8 cellular contexts compared by ENCODE assay signal in the genomic region with DNA sequence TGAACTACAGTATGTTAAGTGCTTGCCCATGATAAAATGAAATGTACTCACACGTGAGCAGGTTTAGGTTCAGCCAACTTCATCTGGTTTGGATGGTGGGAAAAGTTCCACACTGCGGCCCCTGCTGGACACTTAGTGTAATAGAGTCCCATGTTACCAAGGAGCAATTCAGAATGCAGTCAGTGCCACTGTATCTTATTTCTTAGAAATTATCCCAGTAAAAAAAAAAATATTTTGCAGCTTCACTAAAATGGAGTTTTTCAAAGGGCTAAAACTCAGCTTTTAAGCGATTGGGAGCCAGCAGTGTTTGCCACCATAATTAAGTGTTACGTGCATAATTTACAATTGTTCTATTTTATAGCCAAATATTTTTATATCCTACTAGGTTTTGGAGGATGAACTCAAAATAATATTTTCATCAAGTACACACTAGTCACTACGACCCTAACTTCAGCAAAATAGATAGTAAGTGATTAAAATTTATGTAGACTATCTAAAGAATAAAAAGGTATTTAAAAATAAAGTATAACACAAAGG.
A peak's percentile ranks its signal among the peaks of the same experiment; 100 is the strongest.
DNase-seq lines count a peak whose midpoint lies in the region; ATAC-seq and TF ChIP-seq lines count a peak whose summit lies in the region.

No MANE protein-coding gene starts in this region.

- H3K9ac ChIP-seq in neural cell (ENCODE audit: low read length) = no peak overlapping the region

- CTCF ChIA-PET in activated CD8-positive, alpha-beta T cell treated with anti-CD3 and anti-CD28 coated beads, Interleukin-2, amount 10 ng/mL, durations not matched to agents 7 days and 5 days (lab: Charles Lee) = interaction anchor here (0.6 to 1.4 kb wide), 4 partner anchors 465 to 635 kb away, joined by 3 to 5 read pairs (median 4); no protein-coding TSS in a partner anchor

- POLR2A ChIA-PET in activated CD8-positive, alpha-beta T cell treated with anti-CD3 and anti-CD28 coated beads, Interleukin-2, amount 10 ng/mL, durations not matched to agents 7 days and 5 days (lab: Charles Lee) = no interaction called here

- H3K36me3 ChIP-seq in neural cell (ENCODE audit: insufficient read depth, low read length) (no peaks in the 10 kb centered on the region), aorta (ENCODE audit: control insufficient read depth in 1 of 2, insufficient read depth in 2 of 2, low read length in 1 of 2) (no peaks in the 10 kb centered on the region)

- H3K4me1 Mint-ChIP-seq in activated CD8-positive, alpha-beta T cell treated with anti-CD3 and anti-CD28 coated beads, Interleukin-2, amount 10 ng/mL, durations not matched to agents 7 days and 5 days (ENCODE audit: low read depth) = no peaks in the 10 kb centered on the region

- no peaks in the 10 kb centered on the region for H3K9me3 ChIP-seq in neural cell (ENCODE audit: low read length)
- H3K9me3 ChIP-seq in aorta (ENCODE audit: control insufficient read depth, low read length) = no peaks in the 10 kb centered on the region

- no peaks in the 10 kb centered on the region for H4K20me1 ChIP-seq in neural cell (ENCODE audit: insufficient read depth)

- no peak overlapping the region for H3K4me3 ChIP-seq in neural cell (ENCODE audit: low read length)
- H3K4me3 ChIP-seq in aorta (ENCODE audit: low read length in 2 of 2) = no peak overlapping the region

- H3K9me3 Mint-ChIP-seq in activated CD8-positive, alpha-beta T cell treated with anti-CD3 and anti-CD28 coated beads, Interleukin-2, amount 10 ng/mL, durations not matched to agents 7 days and 5 days (ENCODE audit: insufficient read depth) = no peaks in the 10 kb centered on the region

- H3K27me3 ChIP-seq in neural cell (ENCODE audit: insufficient read depth, low read depth, low read length) = no peaks in the 10 kb centered on the region
- no peaks in the 10 kb centered on the region for H3K27me3 ChIP-seq in aorta (ENCODE audit: control insufficient read depth in 1 of 2, insufficient read depth in 2 of 2, low read length in 1 of 2)

- peak; percentile 71 for DNase-seq in CD1c-positive myeloid dendritic cell (ENCODE audit: extremely low spot score)
- DNase-seq in NCI-H2227 treated with DMSO at 0.1 percent for 48 hours (lab: John Stamatoyannopoulos, UW) = peak; percentile 30
- peak; percentile 55 for DNase-seq in activated CD8-positive, alpha-beta T cell treated with anti-CD3 and anti-CD28 coated beads, Interleukin-2, amount 10 ng/mL, durations not matched to agents 7 days and 5 days
- DNase-seq in fibroblast of peridontal ligament (ENCODE audit: extremely low read depth) = peak; percentile 80
- DNase-seq in aorta = peak; percentile 58 to 83

- TF ChIP-seq RAD21 in neural cell (conservative IDR thresholded peaks at IDR 0.05) = peak; percentile 39

- peaks cover 3% of the 10 kb centered on the region for H3F3A ChIP-seq in neural cell (ENCODE audit: insufficient read depth, low read length, poor library complexity, severe bottlenecking)

- H3K27ac Mint-ChIP-seq in activated CD8-positive, alpha-beta T cell treated with anti-CD3 and anti-CD28 coated beads, Interleukin-2, amount 10 ng/mL, durations not matched to agents 7 days and 5 days = no peak overlapping the region

- TF ChIP-seq EP300 in neural cell (conservative IDR thresholded peaks at IDR 0.05; ENCODE audit: poor library complexity, severe bottlenecking) = no peak

- no peak overlapping the region for H3K4me2 ChIP-seq in neural cell (ENCODE audit: low read length)

- no peaks in the 10 kb centered on the region for H3K79me2 ChIP-seq in neural cell (replicated peaks; ENCODE audit: insufficient read depth, low read length)

- no peaks in the 10 kb centered on the region for H3K36me3 Mint-ChIP-seq in activated CD8-positive, alpha-beta T cell treated with anti-CD3 and anti-CD28 coated beads, Interleukin-2, amount 10 ng/mL, durations not matched to agents 7 days and 5 days (ENCODE audit: low read depth)

- no peak overlapping the region for H3K4me3 Mint-ChIP-seq in activated CD8-positive, alpha-beta T cell treated with anti-CD3 and anti-CD28 coated beads, Interleukin-2, amount 10 ng/mL, durations not matched to agents 7 days and 5 days

- H3K27me3 Mint-ChIP-seq in activated CD8-positive, alpha-beta T cell treated with anti-CD3 and anti-CD28 coated beads, Interleukin-2, amount 10 ng/mL, durations not matched to agents 7 days and 5 days (ENCODE audit: low read depth) = no peaks in the 10 kb centered on the region

- peak; percentile 55 for TF ChIP-seq CTCF in neural cell (IDR thresholded peaks at IDR 0.05; ENCODE audit: poor library complexity, severe bottlenecking)

- no peaks in the 10 kb centered on the region for H3K4me1 ChIP-seq in aorta (ENCODE audit: control insufficient read depth in 1 of 2, insufficient read depth in 2 of 2, low read length in 2 of 2)

- intact Hi-C loops in aorta (cut with DNase I) = loop anchor here (5.0 to 10.0 kb wide), 5 partner anchors 466 to 831 kb away; no protein-coding TSS in a partner anchor

- ATAC-seq in GM18861 (IDR thresholded peaks at IDR 0.05; ENCODE audit: unreplicated experiment) (peak; percentile 90), HG02981 (IDR thresholded peaks at IDR 0.05; ENCODE audit: unreplicated experiment) (peak; percentile 92), aorta (ENCODE audit: low FRiP score) (peak; percentile 86)
- ATAC-seq in activated CD8-positive, alpha-beta T cell treated with anti-CD3 and anti-CD28 coated beads, Interleukin-2, amount 10 ng/mL, durations not matched to agents 7 days and 5 days = peak; percentile 61

- WGBS in aorta, 2 donors = 21 to 26% methylated on average over 5 of the region's 5 CpGs

- no peaks in the 10 kb centered on the region for H3K9me2 ChIP-seq in neural cell (ENCODE audit: insufficient read depth, low read length)

- H3K27ac ChIP-seq in neural cell (ENCODE audit: low read length) = no peak overlapping the region
- no peak overlapping the region for H3K27ac ChIP-seq in aorta (ENCODE audit: low read depth in 1 of 2, low read length in 2 of 2)

- H2AFZ ChIP-seq in neural cell (ENCODE audit: low read depth, low read length) = no peak overlapping the region

TF ChIP-seq in neural cell, 6 proteins besides CTCF, POLR2A, EP300 and RAD21:
- TF ChIP-seq SMC3 (conservative IDR thresholded peaks at IDR 0.05; ENCODE audit: poor library complexity) (peak; percentile 63), EZH2 (IDR thresholded peaks at IDR 0.05; ENCODE audit: borderline replicate concordance, insufficient read depth, low read length, poor library complexity, severe bottlenecking) (no peak), MXI1 (conservative IDR thresholded peaks at IDR 0.05; ENCODE audit: poor library complexity, severe bottlenecking) (no peak), POLR2AphosphoS5 (IDR thresholded peaks at IDR 0.05) (no peak)
- TF ChIP-seq, protein P1, sequence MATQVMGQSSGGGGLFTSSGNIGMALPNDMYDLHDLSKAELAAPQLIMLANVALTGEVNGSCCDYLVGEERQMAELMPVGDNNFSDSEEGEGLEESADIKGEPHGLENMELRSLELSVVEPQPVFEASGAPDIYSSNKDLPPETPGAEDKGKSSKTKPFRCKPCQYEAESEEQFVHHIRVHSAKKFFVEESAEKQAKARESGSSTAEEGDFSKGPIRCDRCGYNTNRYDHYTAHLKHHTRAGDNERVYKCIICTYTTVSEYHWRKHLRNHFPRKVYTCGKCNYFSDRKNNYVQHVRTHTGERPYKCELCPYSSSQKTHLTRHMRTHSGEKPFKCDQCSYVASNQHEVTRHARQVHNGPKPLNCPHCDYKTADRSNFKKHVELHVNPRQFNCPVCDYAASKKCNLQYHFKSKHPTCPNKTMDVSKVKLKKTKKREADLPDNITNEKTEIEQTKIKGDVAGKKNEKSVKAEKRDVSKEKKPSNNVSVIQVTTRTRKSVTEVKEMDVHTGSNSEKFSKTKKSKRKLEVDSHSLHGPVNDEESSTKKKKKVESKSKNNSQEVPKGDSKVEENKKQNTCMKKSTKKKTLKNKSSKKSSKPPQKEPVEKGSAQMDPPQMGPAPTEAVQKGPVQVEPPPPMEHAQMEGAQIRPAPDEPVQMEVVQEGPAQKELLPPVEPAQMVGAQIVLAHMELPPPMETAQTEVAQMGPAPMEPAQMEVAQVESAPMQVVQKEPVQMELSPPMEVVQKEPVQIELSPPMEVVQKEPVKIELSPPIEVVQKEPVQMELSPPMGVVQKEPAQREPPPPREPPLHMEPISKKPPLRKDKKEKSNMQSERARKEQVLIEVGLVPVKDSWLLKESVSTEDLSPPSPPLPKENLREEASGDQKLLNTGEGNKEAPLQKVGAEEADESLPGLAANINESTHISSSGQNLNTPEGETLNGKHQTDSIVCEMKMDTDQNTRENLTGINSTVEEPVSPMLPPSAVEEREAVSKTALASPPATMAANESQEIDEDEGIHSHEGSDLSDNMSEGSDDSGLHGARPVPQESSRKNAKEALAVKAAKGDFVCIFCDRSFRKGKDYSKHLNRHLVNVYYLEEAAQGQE (IDR thresholded peaks at IDR 0.05; ENCODE audit: borderline replicate concordance) = no peak
TF ChIP-seq in neural cell: peak in this region for 1.

Comparison
In these comparisons a context has a peak if more than half of its experiments do, and no peak if none do; other contexts are left out.
1. DNase-seq: peak in every context shown above with its lines; median percentile 80 in fibroblast of peridontal ligament; 71 in CD1c-positive myeloid dendritic cell; 70 in aorta; 55 in activated CD8-positive, alpha-beta T cell treated with anti-CD3 and anti-CD28 coated beads, Interleukin-2, amount 10 ng/mL, durations not matched to agents 7 days and 5 days; 30 in NCI-H2227 treated with DMSO at 0.1 percent for 48 hours.